In the genomic region with DNA sequence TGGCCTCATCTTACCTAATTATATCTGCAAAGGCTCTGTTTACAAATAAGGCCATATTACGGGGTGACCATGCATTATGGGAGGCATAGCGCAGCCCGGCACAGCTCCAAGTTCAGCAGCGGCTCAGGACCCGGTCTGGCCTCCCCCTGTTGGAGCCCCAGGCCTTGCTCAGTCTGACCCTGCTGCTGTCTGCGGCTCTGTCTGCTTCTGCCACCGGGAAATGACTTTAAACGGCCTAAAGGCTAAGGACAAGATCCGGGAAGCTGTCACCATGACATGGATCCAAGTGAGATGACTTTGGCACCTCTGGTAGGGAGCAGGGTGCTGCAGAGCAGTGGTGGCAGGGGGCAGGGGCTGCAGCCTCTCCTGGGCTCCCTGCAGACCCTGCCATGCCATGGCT, we compare ENCODE assay signal across 16 cellular contexts.
"Had no signal": no experiment of that assay in that cellular context is flagged by ENCODE, and none has a peak within 500 bp of the region (broad histone marks: within the 10 kb centered on the region; RNA-seq: fewer than 3 reads in every experiment).

No MANE protein-coding gene starts in this region.

- H3K9me3 Mint-ChIP-seq: activated CD4-positive, alpha-beta memory T cell treated with anti-CD3 and anti-CD28 coated beads, Interleukin-2, amount 10 ng/mL, durations not matched to agents 7 days and 5 days; activated naive CD8-positive, alpha-beta T cell treated with anti-CD3 and anti-CD28 coated beads, Interleukin-2, amount 10 ng/mL, durations not matched to agents 7 days and 5 days; activated T-cell treated with anti-CD3 and anti-CD28 coated beads, Interleukin-2, amount 50 U/mL, for 72 hours; naive thymus-derived CD4-positive, alpha-beta T cell; stimulated activated naive CD8-positive, alpha-beta T cell treated with anti-CD3 and anti-CD28 coated beads, Interleukin-15, Interleukin-2, amounts not matched to agents 100 ng/mL and 50 ng/mL, for 24 hours had no signal

- ATAC-seq: activated CD4-positive, alpha-beta T cell treated with anti-CD3 and anti-CD28 coated beads for 36 hours; activated T-cell treated with anti-CD3 and anti-CD28 coated beads, Interleukin-2, amount 50 U/mL, for 72 hours; foreskin keratinocyte; naive thymus-derived CD4-positive, alpha-beta T cell had no signal

- H3K36me3 Mint-ChIP-seq: activated naive CD8-positive, alpha-beta T cell treated with anti-CD3 and anti-CD28 coated beads, Interleukin-2, amount 10 ng/mL, durations not matched to agents 7 days and 5 days; naive thymus-derived CD4-positive, alpha-beta T cell had no signal

- H3K36me3 ChIP-seq: heart right ventricle had no signal

- H3K27me3 Mint-ChIP-seq: activated CD4-positive, alpha-beta T cell treated with anti-CD3 and anti-CD28 coated beads for 36 hours; activated naive CD8-positive, alpha-beta T cell treated with anti-CD3 and anti-CD28 coated beads, Interleukin-2, amount 10 ng/mL, durations not matched to agents 7 days and 5 days had no signal

- H3K4me3 Mint-ChIP-seq: activated CD4-positive, alpha-beta memory T cell treated with anti-CD3 and anti-CD28 coated beads, Interleukin-2, amount 10 ng/mL, durations not matched to agents 7 days and 5 days; activated CD4-positive, alpha-beta T cell treated with anti-CD3 and anti-CD28 coated beads for 36 hours; activated naive CD8-positive, alpha-beta T cell treated with anti-CD3 and anti-CD28 coated beads, Interleukin-2, amount 10 ng/mL, durations not matched to agents 7 days and 5 days; activated T-cell treated with anti-CD3 and anti-CD28 coated beads, Interleukin-2, amount 50 U/mL, for 72 hours; naive thymus-derived CD4-positive, alpha-beta T cell; stimulated activated naive CD8-positive, alpha-beta T cell treated with anti-CD3 and anti-CD28 coated beads, Interleukin-15, Interleukin-2, amounts not matched to agents 100 ng/mL and 50 ng/mL, for 24 hours had no signal

- H3K4me1 Mint-ChIP-seq: activated CD4-positive, alpha-beta memory T cell treated with anti-CD3 and anti-CD28 coated beads, Interleukin-2, amount 10 ng/mL, durations not matched to agents 7 days and 5 days; activated CD4-positive, alpha-beta T cell treated with anti-CD3 and anti-CD28 coated beads for 36 hours; activated naive CD8-positive, alpha-beta T cell treated with anti-CD3 and anti-CD28 coated beads, Interleukin-2, amount 10 ng/mL, durations not matched to agents 7 days and 5 days; naive thymus-derived CD4-positive, alpha-beta T cell had no signal

- H3K27ac ChIP-seq: foreskin keratinocyte, heart right ventricle had no signal

- H3K4me3 ChIP-seq: heart right ventricle, testis had no signal

- H3K27ac Mint-ChIP-seq: activated CD4-positive, alpha-beta memory T cell treated with anti-CD3 and anti-CD28 coated beads, Interleukin-2, amount 10 ng/mL, durations not matched to agents 7 days and 5 days; activated CD4-positive, alpha-beta T cell treated with anti-CD3 and anti-CD28 coated beads for 36 hours; activated naive CD8-positive, alpha-beta T cell treated with anti-CD3 and anti-CD28 coated beads, Interleukin-2, amount 10 ng/mL, durations not matched to agents 7 days and 5 days; activated T-cell treated with anti-CD3 and anti-CD28 coated beads, Interleukin-2, amount 50 U/mL, for 72 hours; naive thymus-derived CD4-positive, alpha-beta T cell; stimulated activated naive CD8-positive, alpha-beta T cell treated with anti-CD3 and anti-CD28 coated beads, Interleukin-15, Interleukin-2, amounts not matched to agents 100 ng/mL and 50 ng/mL, for 24 hours had no signal

- H3K27me3 ChIP-seq: heart right ventricle, testis had no signal

- DNase-seq: activated CD4-positive, alpha-beta memory T cell treated with anti-CD3 and anti-CD28 coated beads, Interleukin-2, amount 10 ng/mL, durations not matched to agents 7 days and 5 days; activated CD4-positive, alpha-beta T cell treated with anti-CD3 and anti-CD28 coated beads for 36 hours; activated CD8-positive, alpha-beta memory T cell treated with anti-CD3 and anti-CD28 coated beads, Interleukin-2, amount 50 U/mL, for 4 hours; activated gamma-delta T cell treated with Interleukin-2 at 50 U/mL for 16 hours; activated naive CD8-positive, alpha-beta T cell treated with anti-CD3 and anti-CD28 coated beads, Interleukin-2, amount 10 ng/mL, durations not matched to agents 7 days and 5 days; activated T-cell treated with anti-CD3 and anti-CD28 coated beads, Interleukin-2, amount 50 U/mL, for 72 hours; anterior cingulate cortex; naive thymus-derived CD4-positive, alpha-beta T cell; occipital lobe; stimulated activated CD4-positive, alpha-beta T cell treated with anti-CD3 and anti-CD28 coated beads, Interleukin-4, amount 100 ng/mL, for 1 hour; stimulated activated CD8-positive, alpha-beta memory T cell treated with anti-CD3 and anti-CD28 coated beads, Interleukin-4, amount 100 ng/mL, for 48 hours; SW 1271 had no signal

- H3K9me3 ChIP-seq: heart right ventricle, testis had no signal
